In genomic region chr4:1547863-1548637, GRCh38 we compare ENCODE assay signal across 11 cellular contexts.
DNase-seq lines count a peak whose midpoint lies in the region; ATAC-seq and TF ChIP-seq lines count a peak whose summit lies in the region.
"Had no signal": no experiment of that assay in that cellular context is flagged by ENCODE, and none has a peak within 500 bp of the region (broad histone marks: within the 10 kb centered on the region; RNA-seq: fewer than 3 reads in every experiment).

No MANE protein-coding gene starts in this region.

- no peaks in the 10 kb centered on the region for H3K9me3 ChIP-seq in adipocyte (ENCODE audit: control insufficient read depth, low read length)
- H3K9me3 ChIP-seq in left ventricle myocardium inferior (replicated peaks): no peaks in the 10 kb centered on the region
- no peaks in the 10 kb centered on the region for H3K9me3 ChIP-seq in parathyroid adenoma (ENCODE audit: control insufficient read depth, low read length)

- H3K4me3 ChIP-seq in ACC112 (ENCODE audit: low read depth, low read length): peak overlapping the region; percentile 63; the same call in 1 of the 2 replicates
- peak overlapping the region; percentile 37 for H3K4me3 ChIP-seq in adipocyte (ENCODE audit: low read length)
- peak overlapping the region; percentile 52 for H3K4me3 ChIP-seq in left ventricle myocardium inferior
- no peak overlapping the region for H3K4me3 ChIP-seq in parathyroid adenoma (ENCODE audit: low read depth, low read length)
- H3K4me3 ChIP-seq: smooth muscle cell had no signal

- H3K27ac ChIP-seq in ACC112 (ENCODE audit: low read depth, low read length) (no peak overlapping the region), left ventricle myocardium inferior (replicated peaks) (peak overlapping the region; percentile 82), parathyroid adenoma (peak overlapping the region; percentile 32)

- H3K4me2 ChIP-seq in parathyroid adenoma (ENCODE audit: low read length): peak overlapping the region; percentile 9

- H3K27me3 ChIP-seq in ACC112 (ENCODE audit: insufficient read depth, low read length) (peaks cover 17% of the 10 kb centered on the region), adipocyte (replicated peaks; ENCODE audit: control insufficient read depth, insufficient read depth, low read length) (peaks cover 18% of the 10 kb centered on the region), left ventricle myocardium inferior (ENCODE audit: low read depth) (peaks cover 42% of the 10 kb centered on the region), parathyroid adenoma (ENCODE audit: control insufficient read depth, insufficient read depth, low read length) (peaks cover 3% of the 10 kb centered on the region)

- ATAC-seq in HG03095 (IDR thresholded peaks at IDR 0.05; ENCODE audit: unreplicated experiment): no peak

- TF ChIP-seq CTCF in left ventricle myocardium inferior (IDR thresholded peaks at IDR 0.05; ENCODE audit: borderline replicate concordance) (no peak), parathyroid adenoma (IDR thresholded peaks at IDR 0.05) (no peak)

- H3K79me2 ChIP-seq in ACC112 (ENCODE audit: control insufficient read depth, insufficient read depth, low read length, unreplicated experiment) (no peaks in the 10 kb centered on the region), parathyroid adenoma (no peaks in the 10 kb centered on the region)

- no peaks in the 10 kb centered on the region for H3K36me3 ChIP-seq in ACC112 (ENCODE audit: insufficient read depth, low read length)
- no peaks in the 10 kb centered on the region for H3K36me3 ChIP-seq in adipocyte (ENCODE audit: control insufficient read depth, insufficient read depth, low read length, severe bottlenecking)
- no peaks in the 10 kb centered on the region for H3K36me3 ChIP-seq in left ventricle myocardium inferior
- no peaks in the 10 kb centered on the region for H3K36me3 ChIP-seq in parathyroid adenoma (ENCODE audit: control insufficient read depth, insufficient read depth, low read length)

- H3K4me1 ChIP-seq in ACC112 (ENCODE audit: control insufficient read depth, insufficient read depth, low read length, unreplicated experiment) (no peaks in the 10 kb centered on the region), adipocyte (ENCODE audit: control insufficient read depth, insufficient read depth, low read length) (peaks cover 4% of the 10 kb centered on the region), left ventricle myocardium inferior (peaks cover 16% of the 10 kb centered on the region), parathyroid adenoma (no peaks in the 10 kb centered on the region)

- H3K9ac ChIP-seq in adipocyte (ENCODE audit: low read length): no peak overlapping the region
- no peak overlapping the region for H3K9ac ChIP-seq in parathyroid adenoma

- intact Hi-C loops in left ventricle myocardium inferior (cut with micrococcal nuclease): no loop called here

- DNase-seq in adipocyte (ENCODE audit: low read depth) (no peak), left ventricle myocardium inferior (peak; percentile 62), NAMALWA (ENCODE audit: low spot score) (no peak), NCI-H748 treated with DMSO at 0.1 percent for 48 hours (lab: John Stamatoyannopoulos, UW) (no peak), NCI-H1417 treated with DMSO at 0.1 percent for 48 hours (lab: John Stamatoyannopoulos, UW) (no peak)
- DNase-seq: hippocampal formation, NCI-H2171 treated with DMSO at 0.1 percent for 48 hours had no signal

- H2AFZ ChIP-seq in ACC112 (ENCODE audit: low read length, unreplicated experiment) (peak overlapping the region; percentile 25), parathyroid adenoma (no peak overlapping the region)
